ENCODE assay signal across 1 cellular context in genomic region chr1:215581896-215582295, GRCh38.
TF ChIP-seq lines count a peak whose summit lies in the region.

No MANE protein-coding gene starts in this region.

TF ChIP-seq in HEK293, 187 proteins besides CTCF, POLR2A, EP300 and RAD21 (continued from another document and continues in another):
- TF ChIP-seq, protein P1, sequence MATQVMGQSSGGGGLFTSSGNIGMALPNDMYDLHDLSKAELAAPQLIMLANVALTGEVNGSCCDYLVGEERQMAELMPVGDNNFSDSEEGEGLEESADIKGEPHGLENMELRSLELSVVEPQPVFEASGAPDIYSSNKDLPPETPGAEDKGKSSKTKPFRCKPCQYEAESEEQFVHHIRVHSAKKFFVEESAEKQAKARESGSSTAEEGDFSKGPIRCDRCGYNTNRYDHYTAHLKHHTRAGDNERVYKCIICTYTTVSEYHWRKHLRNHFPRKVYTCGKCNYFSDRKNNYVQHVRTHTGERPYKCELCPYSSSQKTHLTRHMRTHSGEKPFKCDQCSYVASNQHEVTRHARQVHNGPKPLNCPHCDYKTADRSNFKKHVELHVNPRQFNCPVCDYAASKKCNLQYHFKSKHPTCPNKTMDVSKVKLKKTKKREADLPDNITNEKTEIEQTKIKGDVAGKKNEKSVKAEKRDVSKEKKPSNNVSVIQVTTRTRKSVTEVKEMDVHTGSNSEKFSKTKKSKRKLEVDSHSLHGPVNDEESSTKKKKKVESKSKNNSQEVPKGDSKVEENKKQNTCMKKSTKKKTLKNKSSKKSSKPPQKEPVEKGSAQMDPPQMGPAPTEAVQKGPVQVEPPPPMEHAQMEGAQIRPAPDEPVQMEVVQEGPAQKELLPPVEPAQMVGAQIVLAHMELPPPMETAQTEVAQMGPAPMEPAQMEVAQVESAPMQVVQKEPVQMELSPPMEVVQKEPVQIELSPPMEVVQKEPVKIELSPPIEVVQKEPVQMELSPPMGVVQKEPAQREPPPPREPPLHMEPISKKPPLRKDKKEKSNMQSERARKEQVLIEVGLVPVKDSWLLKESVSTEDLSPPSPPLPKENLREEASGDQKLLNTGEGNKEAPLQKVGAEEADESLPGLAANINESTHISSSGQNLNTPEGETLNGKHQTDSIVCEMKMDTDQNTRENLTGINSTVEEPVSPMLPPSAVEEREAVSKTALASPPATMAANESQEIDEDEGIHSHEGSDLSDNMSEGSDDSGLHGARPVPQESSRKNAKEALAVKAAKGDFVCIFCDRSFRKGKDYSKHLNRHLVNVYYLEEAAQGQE (tag by site-specific recombination; IDR thresholded peaks at IDR 0.05): no peak
- TF ChIP-seq ZNF266 (tag by site-specific recombination; IDR thresholded peaks at IDR 0.05; ENCODE audit: low read depth): no peak
- TF ChIP-seq ZNF510 (tag by site-specific recombination; IDR thresholded peaks at IDR 0.05; ENCODE audit: insufficient replicate concordance): peak; percentile 49
- no peak for TF ChIP-seq ZNF48 (tag by site-specific recombination; IDR thresholded peaks at IDR 0.05)
- TF ChIP-seq ZNF843 (tag by site-specific recombination; IDR thresholded peaks at IDR 0.05): peak; percentile 100
- no peak for TF ChIP-seq ZNF23 (tag by site-specific recombination; IDR thresholded peaks at IDR 0.05; ENCODE audit: borderline replicate concordance)
- no peak for TF ChIP-seq ZNF677 (tag by site-specific recombination; IDR thresholded peaks at IDR 0.05)
- TF ChIP-seq ZNF404 (tag by site-specific recombination; IDR thresholded peaks at IDR 0.05): no peak
- 0 out of 2 replicates have a peak, but pooled peaks have one; percentile 27 for TF ChIP-seq MYNN (tag by site-specific recombination; IDR thresholded peaks at IDR 0.05; ENCODE audit: borderline replicate concordance)
- no peak for TF ChIP-seq ZFP37 (tag by site-specific recombination; IDR thresholded peaks at IDR 0.05)
- TF ChIP-seq ZNF529 (tag by site-specific recombination; IDR thresholded peaks at IDR 0.05; ENCODE audit: insufficient replicate concordance): no peak
- no peak for TF ChIP-seq ZNF600 (tag by site-specific recombination; IDR thresholded peaks at IDR 0.05)
- peak; percentile 72 for TF ChIP-seq TRIM28 (IDR thresholded peaks at IDR 0.05; ENCODE audit: borderline replicate concordance, low read length)
- TF ChIP-seq ZNF596 (tag by site-specific recombination; IDR thresholded peaks at IDR 0.05): peak; percentile 48
- TF ChIP-seq FEZF1 (tag by site-specific recombination; IDR thresholded peaks at IDR 0.05): peak; percentile 99
- no peak for TF ChIP-seq ZNF704 (tag by site-specific recombination; IDR thresholded peaks at IDR 0.05)
- no peak for TF ChIP-seq ZNF112 (tag by site-specific recombination; IDR thresholded peaks at IDR 0.05)
- peak; percentile 99 for TF ChIP-seq TCF7L2 (IDR thresholded peaks at IDR 0.05; ENCODE audit: borderline replicate concordance, low read depth, low read length)
- no peak for TF ChIP-seq ZNF394 (tag by site-specific recombination; IDR thresholded peaks at IDR 0.05; ENCODE audit: borderline replicate concordance)
- TF ChIP-seq ZNF555 (tag by site-specific recombination; conservative IDR thresholded peaks at IDR 0.05): no peak
- TF ChIP-seq ZBTB20 (tag by site-specific recombination; IDR thresholded peaks at IDR 0.05): no peak
- TF ChIP-seq SCRT2 (tag by site-specific recombination; IDR thresholded peaks at IDR 0.05): peak; percentile 70
- TF ChIP-seq SALL2 (tag by site-specific recombination; IDR thresholded peaks at IDR 0.05; ENCODE audit: borderline replicate concordance): no peak
- TF ChIP-seq ZNF837 (tag by site-specific recombination; IDR thresholded peaks at IDR 0.05): no peak
- no peak for TF ChIP-seq EGR2 (tag by site-specific recombination; IDR thresholded peaks at IDR 0.05; ENCODE audit: low read depth)
- TF ChIP-seq HOXC10 (CRISPR knock-in tag; IDR thresholded peaks at IDR 0.05): no peak
- TF ChIP-seq, protein P2, sequence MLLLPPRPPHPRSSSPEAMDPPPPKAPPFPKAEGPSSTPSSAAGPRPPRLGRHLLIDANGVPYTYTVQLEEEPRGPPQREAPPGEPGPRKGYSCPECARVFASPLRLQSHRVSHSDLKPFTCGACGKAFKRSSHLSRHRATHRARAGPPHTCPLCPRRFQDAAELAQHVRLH (tag by site-specific recombination; IDR thresholded peaks at IDR 0.05): peak; percentile 98
- TF ChIP-seq ZNF501 (tag by site-specific recombination; IDR thresholded peaks at IDR 0.05): peak; percentile 85; the same call in 1 of the 2 replicates
- TF ChIP-seq ZNF473 (tag by site-specific recombination; IDR thresholded peaks at IDR 0.05): no peak
- TF ChIP-seq, protein P3, sequence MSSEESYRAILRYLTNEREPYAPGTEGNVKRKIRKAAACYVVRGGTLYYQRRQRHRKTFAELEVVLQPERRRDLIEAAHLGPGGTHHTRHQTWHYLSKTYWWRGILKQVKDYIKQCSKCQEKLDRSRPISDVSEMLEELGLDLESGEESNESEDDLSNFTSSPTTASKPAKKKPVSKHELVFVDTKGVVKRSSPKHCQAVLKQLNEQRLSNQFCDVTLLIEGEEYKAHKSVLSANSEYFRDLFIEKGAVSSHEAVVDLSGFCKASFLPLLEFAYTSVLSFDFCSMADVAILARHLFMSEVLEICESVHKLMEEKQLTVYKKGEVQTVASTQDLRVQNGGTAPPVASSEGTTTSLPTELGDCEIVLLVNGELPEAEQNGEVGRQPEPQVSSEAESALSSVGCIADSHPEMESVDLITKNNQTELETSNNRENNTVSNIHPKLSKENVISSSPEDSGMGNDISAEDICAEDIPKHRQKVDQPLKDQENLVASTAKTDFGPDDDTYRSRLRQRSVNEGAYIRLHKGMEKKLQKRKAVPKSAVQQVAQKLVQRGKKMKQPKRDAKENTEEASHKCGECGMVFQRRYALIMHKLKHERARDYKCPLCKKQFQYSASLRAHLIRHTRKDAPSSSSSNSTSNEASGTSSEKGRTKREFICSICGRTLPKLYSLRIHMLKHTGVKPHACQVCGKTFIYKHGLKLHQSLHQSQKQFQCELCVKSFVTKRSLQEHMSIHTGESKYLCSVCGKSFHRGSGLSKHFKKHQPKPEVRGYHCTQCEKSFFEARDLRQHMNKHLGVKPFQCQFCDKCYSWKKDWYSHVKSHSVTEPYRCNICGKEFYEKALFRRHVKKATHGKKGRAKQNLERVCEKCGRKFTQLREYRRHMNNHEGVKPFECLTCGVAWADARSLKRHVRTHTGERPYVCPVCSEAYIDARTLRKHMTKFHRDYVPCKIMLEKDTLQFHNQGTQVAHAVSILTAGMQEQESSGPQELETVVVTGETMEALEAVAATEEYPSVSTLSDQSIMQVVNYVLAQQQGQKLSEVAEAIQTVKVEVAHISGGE (tag by site-specific recombination; conservative IDR thresholded peaks at IDR 0.05; ENCODE audit: low read depth): 0 out of 2 replicates have a peak, but pooled peaks have one; percentile 5
- peak; percentile 57; the same call in 1 of the 2 replicates for TF ChIP-seq ZXDB (tag by site-specific recombination; IDR thresholded peaks at IDR 0.05)
- TF ChIP-seq REPIN1 (tag by site-specific recombination; IDR thresholded peaks at IDR 0.05; ENCODE audit: low read depth): no peak
- TF ChIP-seq, protein P4, sequence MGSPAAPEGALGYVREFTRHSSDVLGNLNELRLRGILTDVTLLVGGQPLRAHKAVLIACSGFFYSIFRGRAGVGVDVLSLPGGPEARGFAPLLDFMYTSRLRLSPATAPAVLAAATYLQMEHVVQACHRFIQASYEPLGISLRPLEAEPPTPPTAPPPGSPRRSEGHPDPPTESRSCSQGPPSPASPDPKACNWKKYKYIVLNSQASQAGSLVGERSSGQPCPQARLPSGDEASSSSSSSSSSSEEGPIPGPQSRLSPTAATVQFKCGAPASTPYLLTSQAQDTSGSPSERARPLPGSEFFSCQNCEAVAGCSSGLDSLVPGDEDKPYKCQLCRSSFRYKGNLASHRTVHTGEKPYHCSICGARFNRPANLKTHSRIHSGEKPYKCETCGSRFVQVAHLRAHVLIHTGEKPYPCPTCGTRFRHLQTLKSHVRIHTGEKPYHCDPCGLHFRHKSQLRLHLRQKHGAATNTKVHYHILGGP (tag by site-specific recombination; IDR thresholded peaks at IDR 0.05): no peak; the same call in 1 of the 2 replicates
- TF ChIP-seq ZEB2 (tag by site-specific recombination; IDR thresholded peaks at IDR 0.05): peak; percentile 75; the same call in 1 of the 2 replicates
- 0 out of 2 replicates have a peak, but pooled peaks have one; percentile 77 for TF ChIP-seq ZNF19 (tag by site-specific recombination; IDR thresholded peaks at IDR 0.05; ENCODE audit: low read depth)
- TF ChIP-seq ZSCAN16 (tag by site-specific recombination; IDR thresholded peaks at IDR 0.05): peak; percentile 60; the same call in 1 of the 2 replicates
- TF ChIP-seq ZNF148 (tag by site-specific recombination; IDR thresholded peaks at IDR 0.05; ENCODE audit: borderline replicate concordance): no peak
- TF ChIP-seq KLF9 (tag by site-specific recombination; IDR thresholded peaks at IDR 0.05; ENCODE audit: low read depth): no peak
- TF ChIP-seq, protein P5, sequence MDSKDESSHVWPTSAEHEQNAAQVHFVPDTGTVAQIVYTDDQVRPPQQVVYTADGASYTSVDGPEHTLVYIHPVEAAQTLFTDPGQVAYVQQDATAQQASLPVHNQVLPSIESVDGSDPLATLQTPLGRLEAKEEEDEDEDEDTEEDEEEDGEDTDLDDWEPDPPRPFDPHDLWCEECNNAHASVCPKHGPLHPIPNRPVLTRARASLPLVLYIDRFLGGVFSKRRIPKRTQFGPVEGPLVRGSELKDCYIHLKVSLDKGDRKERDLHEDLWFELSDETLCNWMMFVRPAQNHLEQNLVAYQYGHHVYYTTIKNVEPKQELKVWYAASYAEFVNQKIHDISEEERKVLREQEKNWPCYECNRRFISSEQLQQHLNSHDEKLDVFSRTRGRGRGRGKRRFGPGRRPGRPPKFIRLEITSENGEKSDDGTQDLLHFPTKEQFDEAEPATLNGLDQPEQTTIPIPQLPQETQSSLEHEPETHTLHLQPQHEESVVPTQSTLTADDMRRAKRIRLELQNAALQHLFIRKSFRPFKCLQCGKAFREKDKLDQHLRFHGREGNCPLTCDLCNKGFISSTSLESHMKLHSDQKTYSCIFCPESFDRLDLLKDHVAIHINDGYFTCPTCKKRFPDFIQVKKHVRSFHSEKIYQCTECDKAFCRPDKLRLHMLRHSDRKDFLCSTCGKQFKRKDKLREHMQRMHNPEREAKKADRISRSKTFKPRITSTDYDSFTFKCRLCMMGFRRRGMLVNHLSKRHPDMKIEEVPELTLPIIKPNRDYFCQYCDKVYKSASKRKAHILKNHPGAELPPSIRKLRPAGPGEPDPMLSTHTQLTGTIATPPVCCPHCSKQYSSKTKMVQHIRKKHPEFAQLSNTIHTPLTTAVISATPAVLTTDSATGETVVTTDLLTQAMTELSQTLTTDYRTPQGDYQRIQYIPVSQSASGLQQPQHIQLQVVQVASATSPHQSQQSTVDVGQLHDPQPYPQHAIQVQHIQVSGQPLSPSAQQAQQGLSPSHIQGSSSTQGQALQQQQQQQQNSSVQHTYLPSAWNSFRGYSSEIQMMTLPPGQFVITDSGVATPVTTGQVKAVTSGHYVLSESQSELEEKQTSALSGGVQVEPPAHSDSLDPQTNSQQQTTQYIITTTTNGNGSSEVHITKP (tag by site-specific recombination; IDR thresholded peaks at IDR 0.05): no peak
- no peak for TF ChIP-seq KLF17 (tag by site-specific recombination; IDR thresholded peaks at IDR 0.05)
- TF ChIP-seq ZNF639 (tag by site-specific recombination; IDR thresholded peaks at IDR 0.05): peak; percentile 49; the same call in 1 of the 2 replicates
- no peak; the same call in 1 of the 2 replicates for TF ChIP-seq KLF7 (tag by site-specific recombination; IDR thresholded peaks at IDR 0.05; ENCODE audit: borderline replicate concordance)
- TF ChIP-seq ZNF202 (tag by site-specific recombination; IDR thresholded peaks at IDR 0.05; ENCODE audit: borderline replicate concordance): no peak
- no peak for TF ChIP-seq ZNF585B (tag by site-specific recombination; IDR thresholded peaks at IDR 0.05)
- TF ChIP-seq SCRT1 (tag by site-specific recombination; IDR thresholded peaks at IDR 0.05; ENCODE audit: borderline replicate concordance): peak; percentile 96
